ENCODE assay signal across 8 cellular contexts in genomic region chr16:74862743-74863244, GRCh38.
DNase-seq lines count a peak whose midpoint lies in the region; ATAC-seq, FAIRE-seq and TF ChIP-seq lines count a peak whose summit lies in the region.

No MANE protein-coding gene starts in this region.

- no peaks in the 10 kb centered on the region for H3K27me3 Mint-ChIP-seq in type B pancreatic cell

- intact Hi-C loops in K562 (cut with micrococcal nuclease) = loop anchor here (1.0 to 10.0 kb wide), 4 partner anchors 49 to 272 kb away; no protein-coding TSS in a partner anchor

- H3K27ac ChIP-seq in K562 (ENCODE audit: extremely low read depth, low read depth, low read length) = no peak overlapping the region

- H3K4me3 Mint-ChIP-seq in type B pancreatic cell = no peak overlapping the region

- no peaks in the 10 kb centered on the region for H3K9me3 Mint-ChIP-seq in type B pancreatic cell

- no TSS peak for BruUV-seq in K562 (replicated peaks; lab: Mats Ljungman, UMichigan)

- H2AFZ ChIP-seq in K562 (ENCODE audit: low read depth, low read length) = peak overlapping the region; percentile 62; the same call in 1 of the 2 replicates

- H3K27me3 ChIP-seq in K562 (ENCODE audit: control insufficient read depth in 2 of 2, insufficient read depth in 2 of 2, low read length in 2 of 2) (peaks cover 4 to 9% of the 10 kb centered on the region in 2 experiments; a peak in 4 of 5 replicates), kidney epithelial cell (ENCODE audit: control insufficient read depth, insufficient read depth, low read length) (no peaks in the 10 kb centered on the region)

- H3K4me3 ChIP-seq in K562 (no peak overlapping the region), kidney epithelial cell (ENCODE audit: low read depth, low read length) (no peak overlapping the region)

- H3K36me3 ChIP-seq in K562 (ENCODE audit: control insufficient read depth, insufficient read depth, low read length) = no peaks in the 10 kb centered on the region
- no peaks in the 10 kb centered on the region for H3K36me3 ChIP-seq in kidney epithelial cell (ENCODE audit: control insufficient read depth, insufficient read depth, low read length)

- no peak for TF ChIP-seq EP300 in K562 (IDR thresholded peaks at IDR 0.05; ENCODE audit: low read length)

- H3K36me3 Mint-ChIP-seq in type B pancreatic cell = no peaks in the 10 kb centered on the region

- POLR2A ChIA-PET in K562 (lab: Yijun Ruan, JAX) = interaction anchor here (0.5 to 1.9 kb wide), 8 partner anchors 8 to 196 kb away, joined by 3 to 8 read pairs (median 4); partner anchors contain the start of gene RFWD3

- TF ChIP-seq POLR2A in K562 (conservative IDR thresholded peaks at IDR 0.05) = no peak

- H3K27ac Mint-ChIP-seq in type B pancreatic cell = no peak overlapping the region

- peak; percentile 89 to 93 for TF ChIP-seq RAD21 in K562 (CRISPR knock-in tag; conservative IDR thresholded peaks at IDR 0.05 in 1 of 2, IDR thresholded peaks at IDR 0.05 in 1 of 2)

- in situ Hi-C loops in K562 (cut with MboI) = no loop called here

- no peak overlapping the region for H3K9ac ChIP-seq in K562 (ENCODE audit: insufficient read depth in 1 of 2, low read depth in 2 of 2, low read length in 2 of 2)

- H3K9me1 ChIP-seq in K562 (ENCODE audit: control insufficient read depth, insufficient read depth, low read length) = no peaks in the 10 kb centered on the region

- H3K9me3 ChIP-seq in K562 (replicated peaks; ENCODE audit: control insufficient read depth, insufficient read depth, low read depth, low read length) = no peaks in the 10 kb centered on the region

- peak; percentile 87 for FAIRE-seq in K562 (lab: Jason Lieb, UNC)

- no peaks in the 10 kb centered on the region for H4K20me1 ChIP-seq in K562 (replicated peaks; ENCODE audit: control insufficient read depth, insufficient read depth, low read length)

- no peaks in the 10 kb centered on the region for H3K79me2 ChIP-seq in K562 (ENCODE audit: control insufficient read depth, insufficient read depth, low read length)

- H3K4me1 Mint-ChIP-seq in type B pancreatic cell (ENCODE audit: unreplicated experiment) = peaks cover 5% of the 10 kb centered on the region

- CTCF ChIA-PET in K562 (lab: Yijun Ruan, JAX; ENCODE audit: low intra/inter-chr PET ratio) = interaction anchor here (0.7 to 2.3 kb wide), 7 partner anchors 49 to 553 kb away, joined by 3 to 24 read pairs (median 6); no protein-coding TSS in a partner anchor

- no peaks in the 10 kb centered on the region for H3K4me1 ChIP-seq in K562 (replicated peaks in 1 of 2; ENCODE audit: control insufficient read depth in 2 of 2, insufficient read depth in 2 of 2, low read length in 2 of 2)

- ATAC-seq in HG02759 (IDR thresholded peaks at IDR 0.05; ENCODE audit: unreplicated experiment) (peak; percentile 78), K562 (peak; percentile 89), HG03135 (IDR thresholded peaks at IDR 0.05; ENCODE audit: unreplicated experiment) (no peak)

- WGBS in K562 (ENCODE audit: insufficient coverage, low coverage, missing lambda C conversion rate) = 18% methylated on average over 10 of the region's 10 CpGs

- DNase-seq in AG08395 (ENCODE audit: low spot score) (peak; percentile 61), ELR (ENCODE audit: low read depth) (peak; percentile 69), NCI-H345 (lab: John Stamatoyannopoulos, UW) (peak; percentile 42), K562 (ENCODE audit: extremely low read depth in 1 of 4, low spot score in 3 of 4) (peak; percentile 64 to 73 (median 71)), kidney epithelial cell (ENCODE audit: low read depth) (peak; percentile 5), type B pancreatic cell (ENCODE audit: extremely low spot score, unreplicated experiment) (no peak)

- no peak overlapping the region for H3K4me2 ChIP-seq in K562 (ENCODE audit: insufficient read depth, low read length)

- TF ChIP-seq CTCF in K562 (IDR thresholded peaks at IDR 0.05 in 2 of 3, conservative IDR thresholded peaks at IDR 0.05 in 1 of 3; ENCODE audit: insufficient read depth in 2 of 3, low read depth in 1 of 3, low read length in 3 of 3) (peak; percentile 69 to 96 (median 77)), kidney epithelial cell (IDR thresholded peaks at IDR 0.05; ENCODE audit: insufficient read depth, low read length, poor library complexity, severe bottlenecking) (peak; percentile 74), type B pancreatic cell (conservative IDR thresholded peaks at IDR 0.05) (peak; percentile 92)

TF ChIP-seq in K562, 482 proteins besides CTCF, POLR2A, EP300 and RAD21 (continues in another document):
- peak; percentile 51 for TF ChIP-seq TEAD4 (IDR thresholded peaks at IDR 0.05; ENCODE audit: low read length)
- no peak for TF ChIP-seq TEAD4 (CRISPR knock-in tag; IDR thresholded peaks at IDR 0.05; ENCODE audit: borderline replicate concordance)
- 0 out of 2 replicates have a peak, but pooled peaks have one; percentile 10 for TF ChIP-seq MYC (IDR thresholded peaks at IDR 0.05; ENCODE audit: low read depth, low read length)
- TF ChIP-seq MYC (CRISPR knock-in tag; IDR thresholded peaks at IDR 0.05; ENCODE audit: borderline replicate concordance, low read depth) = no peak
- peak; percentile 79 for TF ChIP-seq SMC3 (conservative IDR thresholded peaks at IDR 0.05; ENCODE audit: insufficient read depth, low read depth, low read length)
- TF ChIP-seq ETS2 (tag; IDR thresholded peaks at IDR 0.05; ENCODE audit: borderline replicate concordance, poor library complexity, severe bottlenecking) = no peak
- TF ChIP-seq NFYB (IDR thresholded peaks at IDR 0.05; ENCODE audit: extremely low read depth, insufficient read length) = no peak
- no peak for TF ChIP-seq ZNF121 (CRISPR knock-in tag; conservative IDR thresholded peaks at IDR 0.05)
- TF ChIP-seq, protein P1, sequence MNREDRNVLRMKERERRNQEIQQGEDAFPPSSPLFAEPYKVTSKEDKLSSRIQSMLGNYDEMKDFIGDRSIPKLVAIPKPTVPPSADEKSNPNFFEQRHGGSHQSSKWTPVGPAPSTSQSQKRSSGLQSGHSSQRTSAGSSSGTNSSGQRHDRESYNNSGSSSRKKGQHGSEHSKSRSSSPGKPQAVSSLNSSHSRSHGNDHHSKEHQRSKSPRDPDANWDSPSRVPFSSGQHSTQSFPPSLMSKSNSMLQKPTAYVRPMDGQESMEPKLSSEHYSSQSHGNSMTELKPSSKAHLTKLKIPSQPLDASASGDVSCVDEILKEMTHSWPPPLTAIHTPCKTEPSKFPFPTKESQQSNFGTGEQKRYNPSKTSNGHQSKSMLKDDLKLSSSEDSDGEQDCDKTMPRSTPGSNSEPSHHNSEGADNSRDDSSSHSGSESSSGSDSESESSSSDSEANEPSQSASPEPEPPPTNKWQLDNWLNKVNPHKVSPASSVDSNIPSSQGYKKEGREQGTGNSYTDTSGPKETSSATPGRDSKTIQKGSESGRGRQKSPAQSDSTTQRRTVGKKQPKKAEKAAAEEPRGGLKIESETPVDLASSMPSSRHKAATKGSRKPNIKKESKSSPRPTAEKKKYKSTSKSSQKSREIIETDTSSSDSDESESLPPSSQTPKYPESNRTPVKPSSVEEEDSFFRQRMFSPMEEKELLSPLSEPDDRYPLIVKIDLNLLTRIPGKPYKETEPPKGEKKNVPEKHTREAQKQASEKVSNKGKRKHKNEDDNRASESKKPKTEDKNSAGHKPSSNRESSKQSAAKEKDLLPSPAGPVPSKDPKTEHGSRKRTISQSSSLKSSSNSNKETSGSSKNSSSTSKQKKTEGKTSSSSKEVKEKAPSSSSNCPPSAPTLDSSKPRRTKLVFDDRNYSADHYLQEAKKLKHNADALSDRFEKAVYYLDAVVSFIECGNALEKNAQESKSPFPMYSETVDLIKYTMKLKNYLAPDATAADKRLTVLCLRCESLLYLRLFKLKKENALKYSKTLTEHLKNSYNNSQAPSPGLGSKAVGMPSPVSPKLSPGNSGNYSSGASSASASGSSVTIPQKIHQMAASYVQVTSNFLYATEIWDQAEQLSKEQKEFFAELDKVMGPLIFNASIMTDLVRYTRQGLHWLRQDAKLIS (CRISPR knock-in tag; IDR thresholded peaks at IDR 0.05) = no peak
- TF ChIP-seq CEBPG (CRISPR knock-in tag; IDR thresholded peaks at IDR 0.05) = no peak
- peak in 1 of 2 experiments; percentile 27; a peak in 1 of 4 replicates for TF ChIP-seq CEBPG (tag; conservative IDR thresholded peaks at IDR 0.05 in 1 of 2, IDR thresholded peaks at IDR 0.05 in 1 of 2)
- no peak for TF ChIP-seq ATF1 (CRISPR knock-in tag; IDR thresholded peaks at IDR 0.05)
- TF ChIP-seq ATF1 (tag; IDR thresholded peaks at IDR 0.05) = peak; percentile 75
- peak; percentile 46; the same call in 1 of the 2 replicates for TF ChIP-seq CC2D1A (IDR thresholded peaks at IDR 0.05)
- peak; percentile 77 for TF ChIP-seq DEAF1 (CRISPR knock-in tag; IDR thresholded peaks at IDR 0.05)
- 0 out of 2 replicates have a peak, but pooled peaks have one; percentile 21 for TF ChIP-seq ZNF384 (IDR thresholded peaks at IDR 0.05; ENCODE audit: low read depth, low read length)
- TF ChIP-seq ARID2 (IDR thresholded peaks at IDR 0.05) = 0 out of 2 replicates have a peak, but pooled peaks have one; percentile 44
- TF ChIP-seq KLF16 (IDR thresholded peaks at IDR 0.05) = peak; percentile 36; the same call in 1 of the 2 replicates
- 0 out of 2 replicates have a peak, but pooled peaks have one; percentile 23 for TF ChIP-seq SP1 (CRISPR knock-in tag; IDR thresholded peaks at IDR 0.05)
- peak; percentile 36; the same call in 1 of the 2 replicates for TF ChIP-seq JUND (IDR thresholded peaks at IDR 0.05; ENCODE audit: borderline replicate concordance, low read depth, low read length)
- TF ChIP-seq JUND (tag; IDR thresholded peaks at IDR 0.05; ENCODE audit: borderline replicate concordance, low read depth, low read length) = 0 out of 3 replicates have a peak, but pooled peaks have one; percentile 30
- TF ChIP-seq MTA3 (IDR thresholded peaks at IDR 0.05; ENCODE audit: borderline replicate concordance) = peak; percentile 48; the same call in 1 of the 2 replicates
- TF ChIP-seq ZNF24 (IDR thresholded peaks at IDR 0.05) = no peak
